In genomic region chr13:25678398-25678797, GRCh38 we compare ENCODE assay signal across 12 cellular contexts.
DNase-seq lines count a peak whose midpoint lies in the region; ATAC-seq and TF ChIP-seq lines count a peak whose summit lies in the region.
"Had no signal": no experiment of that assay in that cellular context is flagged by ENCODE, and none has a peak within 500 bp of the region (broad histone marks: within the 10 kb centered on the region; RNA-seq: fewer than 3 reads in every experiment).

No MANE protein-coding gene starts in this region.

- H3K4me1 ChIP-seq in left ventricle myocardium inferior = no peaks in the 10 kb centered on the region
- H3K4me1 ChIP-seq in testis = no peaks in the 10 kb centered on the region
- H3K4me1 ChIP-seq: lower lobe of right lung had no signal

- H3K36me3 ChIP-seq in left ventricle myocardium inferior (no peaks in the 10 kb centered on the region), testis (ENCODE audit: low read depth, missing control alignments) (no peaks in the 10 kb centered on the region)
- H3K36me3 ChIP-seq: lower lobe of right lung had no signal

- intact Hi-C loops in left ventricle myocardium inferior (cut with micrococcal nuclease) (no loop called here), Right ventricle myocardium superior (cut with DNase I) (no loop called here), testis (cut with DNase I; ENCODE audit: low total_unique reads) (no loop called here)

- TF ChIP-seq POLR2A in testis (IDR thresholded peaks at IDR 0.05) = no peak

- ATAC-seq in Right ventricle myocardium superior (ENCODE audit: poor library complexity) (no peak), HG02571 (IDR thresholded peaks at IDR 0.05; ENCODE audit: unreplicated experiment) (no peak), GM21737 (IDR thresholded peaks at IDR 0.05; ENCODE audit: unreplicated experiment) (no peak)
- peak; percentile 32 for ATAC-seq in central memory CD8-positive, alpha-beta T cell (replicated peaks; ENCODE audit: extremely low read depth, poor library complexity, severe bottlenecking)
- ATAC-seq: activated CD4-positive, CD25-positive, alpha-beta regulatory T cell treated with anti-CD3 and anti-CD28 coated beads, Interleukin-2, amount 50 U/mL, for 24 hours; lower lobe of right lung; stimulated activated naive CD8-positive, alpha-beta T cell treated with anti-CD3 and anti-CD28 coated beads, Interleukin-15, amount 100 ng/mL, for 72 hours had no signal

- H3K27me3 ChIP-seq in left ventricle myocardium inferior (ENCODE audit: low read depth) = peaks cover 23% of the 10 kb centered on the region
- H3K27me3 ChIP-seq in testis = no peaks in the 10 kb centered on the region

- WGBS in testis, 2 donors = 60 to 91% methylated on average over 2 of the region's 2 CpGs

- no peaks in the 10 kb centered on the region for H3K36me3 Mint-ChIP-seq in central memory CD8-positive, alpha-beta T cell (ENCODE audit: insufficient read depth)

- no peak overlapping the region for H3K4me3 Mint-ChIP-seq in central memory CD8-positive, alpha-beta T cell
- H3K4me3 Mint-ChIP-seq: stimulated activated naive CD8-positive, alpha-beta T cell treated with anti-CD3 and anti-CD28 coated beads, Interleukin-15, amount 100 ng/mL, for 72 hours had no signal

- peak; percentile 23 for TF ChIP-seq CTCF in left ventricle myocardium inferior (IDR thresholded peaks at IDR 0.05; ENCODE audit: borderline replicate concordance)
- no peak for TF ChIP-seq CTCF in testis (IDR thresholded peaks at IDR 0.05)

- DNase-seq in left ventricle myocardium inferior (no peak), Right ventricle myocardium superior (no peak), NCI-H1694 (lab: John Stamatoyannopoulos, UW) (peak; percentile 30), testis (peak; percentile 26), GM19238 (ENCODE audit: insufficient read length, low spot score) (no peak)
- no peak for DNase-seq in central memory CD8-positive, alpha-beta T cell (ENCODE audit: low spot score in 2 of 2)
- DNase-seq: lower lobe of right lung; stimulated activated naive CD8-positive, alpha-beta T cell treated with anti-CD3 and anti-CD28 coated beads, Interleukin-15, amount 100 ng/mL, for 72 hours had no signal

- H3K27ac ChIP-seq in left ventricle myocardium inferior (replicated peaks) = no peak overlapping the region
- no peak overlapping the region for H3K27ac ChIP-seq in testis
- H3K27ac ChIP-seq: lower lobe of right lung had no signal

- H3K27ac Mint-ChIP-seq in central memory CD8-positive, alpha-beta T cell (ENCODE audit: low read depth) = no peak overlapping the region
- H3K27ac Mint-ChIP-seq: activated T-helper 2 cell treated with anti-CD3 and anti-CD28 coated beads, Interferon-gamma antibody, Interleukin-2, Interleukin-4, amounts not matched to agents 10 μg/mL and 5 μg/mL and 100 μg/mL, durations not matched to agents 14 hours and 24 hours and 36 hours; stimulated activated naive CD8-positive, alpha-beta T cell treated with anti-CD3 and anti-CD28 coated beads, Interleukin-15, amount 100 ng/mL, for 72 hours had no signal

- H3K4me3 ChIP-seq in left ventricle myocardium inferior (no peak overlapping the region), testis (no peak overlapping the region)
- H3K4me3 ChIP-seq: lower lobe of right lung had no signal

- no peaks in the 10 kb centered on the region for H3K9me3 Mint-ChIP-seq in central memory CD8-positive, alpha-beta T cell
- H3K9me3 Mint-ChIP-seq: activated T-helper 2 cell treated with anti-CD3 and anti-CD28 coated beads, Interferon-gamma antibody, Interleukin-2, Interleukin-4, amounts not matched to agents 10 μg/mL and 5 μg/mL and 100 μg/mL, durations not matched to agents 14 hours and 24 hours and 36 hours; stimulated activated naive CD8-positive, alpha-beta T cell treated with anti-CD3 and anti-CD28 coated beads, Interleukin-15, amount 100 ng/mL, for 72 hours had no signal

- peaks cover 11% of the 10 kb centered on the region for H3K27me3 Mint-ChIP-seq in central memory CD8-positive, alpha-beta T cell
- H3K27me3 Mint-ChIP-seq: stimulated activated naive CD8-positive, alpha-beta T cell treated with anti-CD3 and anti-CD28 coated beads, Interleukin-15, amount 100 ng/mL, for 72 hours had no signal

- no peaks in the 10 kb centered on the region for H3K4me1 Mint-ChIP-seq in central memory CD8-positive, alpha-beta T cell
- H3K4me1 Mint-ChIP-seq: stimulated activated naive CD8-positive, alpha-beta T cell treated with anti-CD3 and anti-CD28 coated beads, Interleukin-15, amount 100 ng/mL, for 72 hours had no signal

- H3K9me3 ChIP-seq in left ventricle myocardium inferior (replicated peaks) = no peaks in the 10 kb centered on the region
- no peaks in the 10 kb centered on the region for H3K9me3 ChIP-seq in testis
- H3K9me3 ChIP-seq: lower lobe of right lung had no signal

Comparison
In these comparisons a context has a peak if more than half of its experiments do, and no peak if none do; other contexts are left out.
1. DNase-seq: peak in NCI-H1694 (single experiment) and testis (single experiment); none in left ventricle myocardium inferior (single experiment), Right ventricle myocardium superior (single experiment), central memory CD8-positive, alpha-beta T cell (0 of 2) and GM19238 (single experiment).